In the genomic region with DNA sequence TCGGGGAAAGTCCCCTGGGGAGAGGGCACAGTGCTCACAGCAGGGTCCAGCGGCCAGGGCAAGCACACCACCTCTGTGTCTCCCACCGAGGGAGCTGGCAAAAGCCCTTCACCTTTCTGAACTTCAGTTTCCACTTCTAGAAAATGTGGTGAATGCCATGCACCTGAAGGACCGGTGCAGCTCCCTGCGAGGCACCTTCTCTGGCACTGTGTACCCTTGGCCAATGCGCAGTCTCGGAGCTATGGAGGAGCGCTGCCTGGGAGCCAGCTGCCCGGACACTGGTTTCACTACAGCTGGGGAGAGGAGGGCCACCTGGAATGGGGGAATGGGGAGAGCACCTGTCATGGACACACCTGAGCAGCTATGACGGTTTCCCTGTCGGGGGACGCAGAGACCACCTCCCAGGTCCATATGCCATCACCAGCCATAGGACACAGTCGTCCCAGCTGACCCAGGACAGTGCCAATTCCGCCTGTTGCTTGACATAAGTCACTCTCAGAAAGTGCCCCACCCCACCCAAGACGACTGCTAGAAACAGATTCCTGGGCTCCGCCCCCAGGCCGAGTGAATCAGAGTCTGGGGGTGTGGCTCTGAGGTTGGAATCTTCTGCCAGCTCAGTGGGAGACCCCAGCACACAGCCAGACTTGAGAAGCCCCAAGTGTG, we compare ENCODE assay signal across 11 cellular contexts. TPM values are rescaled to one million over a fixed set of nuclear protein-coding genes. Genes with fewer than 3 reads are reported as not detected.
DNase-seq lines count a peak whose midpoint lies in the region; ATAC-seq and TF ChIP-seq lines count a peak whose summit lies in the region.
"Had no signal": no experiment of that assay in that cellular context is flagged by ENCODE, and none has a peak within 500 bp of the region (broad histone marks: within the 10 kb centered on the region; RNA-seq: fewer than 3 reads in every experiment).

No MANE protein-coding gene starts in this region.

- CTCF ChIA-PET in activated B cell treated with CpG ODN at 0.5 μM for 24 hours (lab: Charles Lee), result no interaction called here

- peak; percentile 39 for DNase-seq in activated CD4-positive, alpha-beta T cell treated with anti-CD3 and anti-CD28 coated beads for 48 hours
- DNase-seq in activated CD4-positive, alpha-beta T cell treated with anti-CD3 and anti-CD28 coated beads, Interleukin-2, amount 50 U/mL, for 4 hours, result no peak
- DNase-seq in activated B cell treated with CpG ODN at 0.5 μM for 24 hours, result peak; percentile 10
- no peak for DNase-seq in foreskin keratinocyte
- DNase-seq in sigmoid colon, result peak; percentile 53
- no peak for DNase-seq in COR-L47 (lab: John Stamatoyannopoulos, UW)
- DNase-seq in OCI-M1 (lab: John Stamatoyannopoulos, UW), result no peak
- DNase-seq: Karpas-422 had no signal

- H3K27ac ChIP-seq in foreskin keratinocyte (no peak overlapping the region), sigmoid colon (no peak overlapping the region)
- H3K27ac ChIP-seq: cardiac muscle cell, vagina had no signal

- H3K4me1 Mint-ChIP-seq in activated B cell treated with CpG ODN at 0.5 μM for 24 hours, result no peaks in the 10 kb centered on the region

- 57 to 69% methylated on average over 17 of the region's 17 CpGs for WGBS in sigmoid colon, 2 donors

- no peak for TF ChIP-seq EP300 in sigmoid colon (IDR thresholded peaks at IDR 0.05)

- H3K4me1 ChIP-seq in foreskin keratinocyte (no peaks in the 10 kb centered on the region), sigmoid colon (no peaks in the 10 kb centered on the region)

- H3K9me3 Mint-ChIP-seq in activated B cell treated with CpG ODN at 0.5 μM for 24 hours, result peaks cover 5% of the 10 kb centered on the region

- no peak overlapping the region for H3K4me3 ChIP-seq in sigmoid colon
- H3K4me3 ChIP-seq: cardiac muscle cell, vagina had no signal

- no peak for ATAC-seq in activated B cell treated with CpG ODN at 0.5 μM for 24 hours (ENCODE audit: low read depth)
- peak; percentile 58 for ATAC-seq in foreskin keratinocyte
- no peak for ATAC-seq in GM21515 (IDR thresholded peaks at IDR 0.05; ENCODE audit: unreplicated experiment)

- H3K27ac Mint-ChIP-seq in activated B cell treated with CpG ODN at 0.5 μM for 24 hours, result no peak overlapping the region

- H3K27me3 ChIP-seq in foreskin keratinocyte (peaks cover 7% of the 10 kb centered on the region), sigmoid colon (no peaks in the 10 kb centered on the region)
- H3K27me3 ChIP-seq: cardiac muscle cell, vagina had no signal

- H3K36me3 ChIP-seq in sigmoid colon, result no peaks in the 10 kb centered on the region
- H3K36me3 ChIP-seq: cardiac muscle cell, vagina had no signal

- POLR2A ChIA-PET in activated B cell treated with CpG ODN at 0.5 μM for 24 hours (lab: Charles Lee), result interaction anchor here (0.6 kb wide), 1 partner anchor 17 kb away, joined by 9 read pairs; a partner anchor contains a TSS

- no peak overlapping the region for H3K4me3 Mint-ChIP-seq in activated B cell treated with CpG ODN at 0.5 μM for 24 hours

- peaks cover 0 to 4% (median 1%) of the 10 kb centered on the region in 4 donors for H3K9me3 ChIP-seq in sigmoid colon
- H3K9me3 ChIP-seq: vagina had no signal

- TF ChIP-seq CTCF in activated B cell treated with CpG ODN at 0.5 μM for 24 hours (IDR thresholded peaks at IDR 0.05) (no peak), foreskin keratinocyte (conservative IDR thresholded peaks at IDR 0.05) (no peak), sigmoid colon (IDR thresholded peaks at IDR 0.05) (no peak)

- H3K27me3 Mint-ChIP-seq in activated B cell treated with CpG ODN at 0.5 μM for 24 hours, result peaks cover 6% of the 10 kb centered on the region

- TF ChIP-seq POLR2A in sigmoid colon (IDR thresholded peaks at IDR 0.05), result no peak

- no peaks in the 10 kb centered on the region for H3K36me3 Mint-ChIP-seq in activated B cell treated with CpG ODN at 0.5 μM for 24 hours (ENCODE audit: low read depth)

- intact Hi-C loops in activated B cell treated with CpG ODN at 0.5 μM for 24 hours (cut with micrococcal nuclease) (no loop called here), sigmoid colon (cut with DNase I) (no loop called here)

RNA-seq across cellular contexts. Expression of a gene that starts 16.8 kb away (rescaled TPM):
- total RNA-seq in activated B cell treated with CpG ODN at 0.5 μM for 24 hours, result 1.7 and 1.8 TPM in 2 replicates
- total RNA-seq in foreskin keratinocyte, result 8.2 and 10.1 TPM in 2 replicates
- 4.7 and 5.8 TPM in 2 replicates for polyA plus RNA-seq in foreskin keratinocyte
- total RNA-seq in sigmoid colon, result 1 to 10 TPM in 1 of 4 donors, under 1 TPM in 3; 0.27 to 2.5 (median 0.34) TPM
- 1 to 10 TPM in 1 of 3 donors, under 1 TPM in 2; 0.46 to 1.6 (median 0.60) TPM for polyA plus RNA-seq in sigmoid colon

Comparison
In these comparisons a context has a peak if more than half of its experiments do, and no peak if none do; other contexts are left out.
1. DNase-seq: peak in activated CD4-positive, alpha-beta T cell treated with anti-CD3 and anti-CD28 coated beads for 48 hours (single experiment), activated B cell treated with CpG ODN at 0.5 μM for 24 hours (single experiment) and sigmoid colon (single experiment); none in activated CD4-positive, alpha-beta T cell treated with anti-CD3 and anti-CD28 coated beads, Interleukin-2, amount 50 U/mL, for 4 hours (0 of 2), foreskin keratinocyte (0 of 2), COR-L47 (single experiment) and OCI-M1 (single experiment).